In the genomic region with DNA sequence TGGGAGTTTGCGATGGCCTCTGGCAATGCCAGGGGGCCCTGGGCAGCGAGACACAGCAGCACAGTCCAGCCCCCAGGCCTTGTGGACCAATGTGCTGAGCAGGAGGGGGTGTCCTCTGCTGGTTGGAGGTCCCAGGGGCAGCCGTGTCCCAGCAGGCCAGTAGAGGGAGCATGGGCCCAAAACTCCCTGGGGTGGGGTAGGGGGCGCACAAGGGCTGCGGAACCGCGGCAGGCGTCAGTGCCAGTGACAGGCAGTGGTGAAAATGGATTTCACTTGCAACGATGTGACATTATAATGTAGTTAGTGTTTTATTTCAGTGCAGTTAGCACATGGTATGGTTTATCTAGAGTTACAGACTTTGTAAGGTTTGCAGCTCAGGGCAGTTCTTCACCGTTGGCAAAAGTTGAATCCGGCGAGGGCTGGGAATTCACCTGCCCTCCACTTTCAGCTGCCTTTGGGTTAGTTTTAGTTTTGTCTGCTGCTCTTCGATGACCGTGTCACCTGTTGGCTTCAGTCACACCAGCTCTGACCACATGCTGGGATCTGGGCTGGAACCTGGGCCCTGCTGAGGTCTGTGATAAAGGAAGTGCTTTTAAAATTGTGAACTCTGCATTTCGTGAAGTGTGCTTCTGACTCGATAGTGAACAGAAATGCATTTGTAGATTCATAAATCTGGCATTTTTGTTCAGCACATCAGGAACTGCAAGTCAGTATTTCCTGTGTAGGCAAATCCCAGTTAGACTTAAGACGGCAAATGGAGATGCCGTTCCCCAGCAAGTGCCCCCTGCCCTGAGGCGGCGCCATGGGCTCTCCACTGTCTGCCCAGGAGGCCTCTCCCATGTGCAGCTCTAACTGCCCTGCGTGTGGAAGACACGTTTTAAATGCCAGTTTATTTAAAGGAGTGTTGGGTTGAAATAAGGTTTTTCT, we compare ENCODE assay signal across 1 cellular context.
TF ChIP-seq lines count a peak whose summit lies in the region.

No MANE protein-coding gene starts in this region.

TF ChIP-seq in K562, 482 proteins besides CTCF, POLR2A, EP300 and RAD21 (continued from another document):
- TF ChIP-seq TEAD4 (IDR thresholded peaks at IDR 0.05; ENCODE audit: low read length) (0 out of 2 replicates have a peak, but pooled peaks have one; percentile 13), TEAD4 (CRISPR knock-in tag; IDR thresholded peaks at IDR 0.05; ENCODE audit: borderline replicate concordance) (no peak), ILK (tag; IDR thresholded peaks at IDR 0.05; ENCODE audit: borderline replicate concordance, low read depth) (no peak), HMGN3 (IDR thresholded peaks at IDR 0.05; ENCODE audit: borderline replicate concordance, extremely low read depth, insufficient read length, low read depth, low read length) (no peak), KLF16 (IDR thresholded peaks at IDR 0.05) (peak; percentile 41), CEBPG (CRISPR knock-in tag; IDR thresholded peaks at IDR 0.05) (no peak), CEBPG (tag; conservative IDR thresholded peaks at IDR 0.05 in 1 of 2, IDR thresholded peaks at IDR 0.05 in 1 of 2) (no peak), RB1 (IDR thresholded peaks at IDR 0.05; ENCODE audit: low read depth) (0 out of 2 replicates have a peak, but pooled peaks have one; percentile 25), RBM22 (IDR thresholded peaks at IDR 0.05; ENCODE audit: low read depth, low read length, poor library complexity, severe bottlenecking) (peak; percentile 14), ARID2 (IDR thresholded peaks at IDR 0.05) (peak; percentile 67; the same call in 1 of the 2 replicates), SAFB (IDR thresholded peaks at IDR 0.05; ENCODE audit: borderline replicate concordance, low read depth, low read length) (no peak), HDAC6 (IDR thresholded peaks at IDR 0.05; ENCODE audit: low read depth, low read length) (no peak), GABPA (tag; conservative IDR thresholded peaks at IDR 0.05; ENCODE audit: low read depth) (no peak), CHD2 (IDR thresholded peaks at IDR 0.05; ENCODE audit: low read depth, low read length) (no peak; the same call in 1 of the 2 replicates), MAZ (CRISPR knock-in tag; conservative IDR thresholded peaks at IDR 0.05 in 1 of 2, IDR thresholded peaks at IDR 0.05 in 1 of 2) (peak in 1 of 2 experiments; percentile 56; a peak in 2 of 4 replicates), ZC3H4 (CRISPR knock-in tag; IDR thresholded peaks at IDR 0.05; ENCODE audit: borderline replicate concordance) (no peak), BHLHE40 (IDR thresholded peaks at IDR 0.05; ENCODE audit: low read length) (0 out of 2 replicates have a peak, but pooled peaks have one; percentile 13), POLR2G (IDR thresholded peaks at IDR 0.05; ENCODE audit: low read depth, low read length) (peak; percentile 65), STAG1 (CRISPR knock-in tag; IDR thresholded peaks at IDR 0.05; ENCODE audit: borderline replicate concordance) (peak; percentile 74; the same call in 1 of the 2 replicates), RCOR1 (IDR thresholded peaks at IDR 0.05; ENCODE audit: borderline replicate concordance in 1 of 2, low read depth in 2 of 2, low read length in 2 of 2) (no peak), MYNN (IDR thresholded peaks at IDR 0.05) (peak; percentile 22; the same call in 1 of the 2 replicates), MYNN (CRISPR knock-in tag; IDR thresholded peaks at IDR 0.05) (no peak), SMC3 (conservative IDR thresholded peaks at IDR 0.05; ENCODE audit: insufficient read depth, low read depth, low read length) (peak; percentile 76), ZNF384 (IDR thresholded peaks at IDR 0.05; ENCODE audit: low read depth, low read length) (0 out of 2 replicates have a peak, but pooled peaks have one; percentile 10), XRCC5 (IDR thresholded peaks at IDR 0.05; ENCODE audit: low read depth, low read length) (0 out of 2 replicates have a peak, but pooled peaks have one; percentile 54)
- TF ChIP-seq, protein P1, sequence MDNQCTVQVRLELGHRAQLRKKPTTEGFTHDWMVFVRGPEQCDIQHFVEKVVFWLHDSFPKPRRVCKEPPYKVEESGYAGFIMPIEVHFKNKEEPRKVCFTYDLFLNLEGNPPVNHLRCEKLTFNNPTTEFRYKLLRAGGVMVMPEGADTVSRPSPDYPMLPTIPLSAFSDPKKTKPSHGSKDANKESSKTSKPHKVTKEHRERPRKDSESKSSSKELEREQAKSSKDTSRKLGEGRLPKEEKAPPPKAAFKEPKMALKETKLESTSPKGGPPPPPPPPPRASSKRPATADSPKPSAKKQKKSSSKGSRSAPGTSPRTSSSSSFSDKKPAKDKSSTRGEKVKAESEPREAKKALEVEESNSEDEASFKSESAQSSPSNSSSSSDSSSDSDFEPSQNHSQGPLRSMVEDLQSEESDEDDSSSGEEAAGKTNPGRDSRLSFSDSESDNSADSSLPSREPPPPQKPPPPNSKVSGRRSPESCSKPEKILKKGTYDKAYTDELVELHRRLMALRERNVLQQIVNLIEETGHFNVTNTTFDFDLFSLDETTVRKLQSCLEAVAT (IDR thresholded peaks at IDR 0.05): peak in 1 of 2 experiments; percentile 88; a peak in 2 of 4 replicates
- TF ChIP-seq, protein P2, sequence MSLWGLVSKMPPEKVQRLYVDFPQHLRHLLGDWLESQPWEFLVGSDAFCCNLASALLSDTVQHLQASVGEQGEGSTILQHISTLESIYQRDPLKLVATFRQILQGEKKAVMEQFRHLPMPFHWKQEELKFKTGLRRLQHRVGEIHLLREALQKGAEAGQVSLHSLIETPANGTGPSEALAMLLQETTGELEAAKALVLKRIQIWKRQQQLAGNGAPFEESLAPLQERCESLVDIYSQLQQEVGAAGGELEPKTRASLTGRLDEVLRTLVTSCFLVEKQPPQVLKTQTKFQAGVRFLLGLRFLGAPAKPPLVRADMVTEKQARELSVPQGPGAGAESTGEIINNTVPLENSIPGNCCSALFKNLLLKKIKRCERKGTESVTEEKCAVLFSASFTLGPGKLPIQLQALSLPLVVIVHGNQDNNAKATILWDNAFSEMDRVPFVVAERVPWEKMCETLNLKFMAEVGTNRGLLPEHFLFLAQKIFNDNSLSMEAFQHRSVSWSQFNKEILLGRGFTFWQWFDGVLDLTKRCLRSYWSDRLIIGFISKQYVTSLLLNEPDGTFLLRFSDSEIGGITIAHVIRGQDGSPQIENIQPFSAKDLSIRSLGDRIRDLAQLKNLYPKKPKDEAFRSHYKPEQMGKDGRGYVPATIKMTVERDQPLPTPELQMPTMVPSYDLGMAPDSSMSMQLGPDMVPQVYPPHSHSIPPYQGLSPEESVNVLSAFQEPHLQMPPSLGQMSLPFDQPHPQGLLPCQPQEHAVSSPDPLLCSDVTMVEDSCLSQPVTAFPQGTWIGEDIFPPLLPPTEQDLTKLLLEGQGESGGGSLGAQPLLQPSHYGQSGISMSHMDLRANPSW (CRISPR knock-in tag; IDR thresholded peaks at IDR 0.05): no peak
- TF ChIP-seq, protein P3, sequence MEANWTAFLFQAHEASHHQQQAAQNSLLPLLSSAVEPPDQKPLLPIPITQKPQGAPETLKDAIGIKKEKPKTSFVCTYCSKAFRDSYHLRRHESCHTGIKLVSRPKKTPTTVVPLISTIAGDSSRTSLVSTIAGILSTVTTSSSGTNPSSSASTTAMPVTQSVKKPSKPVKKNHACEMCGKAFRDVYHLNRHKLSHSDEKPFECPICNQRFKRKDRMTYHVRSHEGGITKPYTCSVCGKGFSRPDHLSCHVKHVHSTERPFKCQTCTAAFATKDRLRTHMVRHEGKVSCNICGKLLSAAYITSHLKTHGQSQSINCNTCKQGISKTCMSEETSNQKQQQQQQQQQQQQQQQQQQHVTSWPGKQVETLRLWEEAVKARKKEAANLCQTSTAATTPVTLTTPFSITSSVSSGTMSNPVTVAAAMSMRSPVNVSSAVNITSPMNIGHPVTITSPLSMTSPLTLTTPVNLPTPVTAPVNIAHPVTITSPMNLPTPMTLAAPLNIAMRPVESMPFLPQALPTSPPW (CRISPR knock-in tag; IDR thresholded peaks at IDR 0.05): peak; percentile 31; the same call in 1 of the 2 replicates
- TF ChIP-seq, protein P4, sequence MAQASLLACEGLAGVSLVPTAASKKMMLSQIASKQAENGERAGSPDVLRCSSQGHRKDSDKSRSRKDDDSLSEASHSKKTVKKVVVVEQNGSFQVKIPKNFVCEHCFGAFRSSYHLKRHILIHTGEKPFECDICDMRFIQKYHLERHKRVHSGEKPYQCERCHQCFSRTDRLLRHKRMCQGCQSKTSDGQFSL (CRISPR knock-in tag; IDR thresholded peaks at IDR 0.05): peak; percentile 88
- TF ChIP-seq, protein P4 (tag; IDR thresholded peaks at IDR 0.05): 0 out of 4 replicates have a peak, but pooled peaks of 1 of the 2 experiments have one; percentile 39
